Comparison of ENCODE assay signal across 7 cellular contexts in the genomic region with DNA sequence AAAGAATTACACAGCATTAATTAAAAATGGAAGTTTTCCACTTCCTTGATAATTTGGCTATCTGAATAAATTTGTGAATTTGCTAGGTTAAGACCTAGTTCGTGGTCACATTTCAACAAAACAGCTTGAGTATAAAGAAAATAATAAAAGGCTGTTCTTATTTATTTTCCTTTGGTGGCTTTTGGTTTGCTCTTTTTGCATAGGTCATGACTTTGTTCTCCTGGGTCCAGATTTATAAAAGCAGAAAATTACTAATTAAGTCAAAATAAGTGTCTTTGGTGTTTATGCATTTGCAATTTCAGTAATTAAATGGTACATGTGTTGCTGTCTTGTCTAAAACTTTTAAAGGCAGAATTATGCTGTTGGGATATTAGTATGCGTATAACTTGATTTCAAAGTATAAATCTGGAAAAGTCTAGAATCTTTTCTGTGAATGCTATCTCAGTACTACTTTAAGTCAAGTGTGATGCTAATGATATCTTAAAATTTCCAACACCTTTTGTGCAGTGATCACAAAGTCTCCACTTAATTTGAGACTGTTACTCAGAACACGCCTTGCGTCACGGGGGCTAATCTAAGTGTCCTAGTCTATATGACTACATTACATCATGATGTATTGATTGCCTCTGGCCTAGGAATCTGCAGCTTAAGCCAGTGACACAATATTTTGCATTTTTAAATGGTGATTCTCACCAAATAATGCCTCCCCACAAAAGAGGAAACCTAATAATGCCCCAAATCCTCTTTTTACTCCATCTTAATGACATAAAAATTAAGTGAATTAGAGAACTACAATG. TPM values are rescaled to one million over a fixed set of nuclear protein-coding genes. Genes with fewer than 3 reads are reported as not detected.
DNase-seq lines count a peak whose midpoint lies in the region; ATAC-seq, FAIRE-seq and TF ChIP-seq lines count a peak whose summit lies in the region.

No MANE protein-coding gene starts in this region.

- H3K4me2 ChIP-seq in endothelial cell of umbilical vein (ENCODE audit: insufficient read depth, low read length), result peak overlapping the region; percentile 87

- no peak for DNase-seq in H54 (ENCODE audit: insufficient read length, low spot score)
- DNase-seq in SJCRH30, result no peak
- no peak for DNase-seq in endothelial cell of umbilical vein (ENCODE audit: low read depth, low spot score)
- no peak for DNase-seq in DMS114 treated with DMSO at 0.1 percent for 48 hours (lab: John Stamatoyannopoulos, UW; ENCODE audit: unreplicated experiment)
- DNase-seq in glomerular visceral epithelial cell (ENCODE audit: extremely low spot score), result no peak

- POLR2A ChIA-PET in endothelial cell of umbilical vein (lab: Charles Lee), result no interaction called here

- TF ChIP-seq POLR2A in H54 (IDR thresholded peaks at IDR 0.05; ENCODE audit: low read depth, low read length) (no peak), endothelial cell of umbilical vein (IDR thresholded peaks at IDR 0.05; ENCODE audit: low read depth, low read length) (no peak)

- H3K36me3 ChIP-seq in SJCRH30 (peaks cover 58% of the 10 kb centered on the region), endothelial cell of umbilical vein (ENCODE audit: control insufficient read depth in 2 of 2, extremely low read depth in 1 of 2, insufficient read depth in 2 of 2, low read length in 2 of 2) (peaks cover 2 to 8% of the 10 kb centered on the region in 2 experiments), skeletal muscle tissue (ENCODE audit: control insufficient read depth in 3 of 3, insufficient read depth in 3 of 3, low read length in 3 of 3) (peaks cover 0 to 3% (median 0%) of the 10 kb centered on the region in 3 donors)

- H3K27ac ChIP-seq in SJCRH30, result peak overlapping the region; percentile 97
- H3K27ac ChIP-seq in endothelial cell of umbilical vein (ENCODE audit: insufficient read depth, low read depth, low read length), result peak overlapping the region; percentile 61
- H3K27ac ChIP-seq in skeletal muscle tissue (ENCODE audit: low read depth, low read length), result peak overlapping the region; percentile 99

- H3K79me2 ChIP-seq in endothelial cell of umbilical vein (ENCODE audit: control insufficient read depth, insufficient read depth, low read length), result peaks cover 70% of the 10 kb centered on the region

- H3K9me1 ChIP-seq in endothelial cell of umbilical vein (replicated peaks; ENCODE audit: control insufficient read depth, extremely low read depth, insufficient read depth, low read length), result no peaks in the 10 kb centered on the region

- dilution Hi-C loops in endothelial cell of umbilical vein (cut with MboI; ENCODE audit: extremely low pct_ligation_motif_present, low sequenced_read_pairs), result no loop called here

- FAIRE-seq in H54 (lab: Jason Lieb, UNC) (peak; percentile 60), endothelial cell of umbilical vein (lab: Jason Lieb, UNC) (no peak)

- H3K4me3 ChIP-seq in SJCRH30 (peak overlapping the region; percentile 97), endothelial cell of umbilical vein (replicated peaks in 1 of 3; ENCODE audit: insufficient read depth in 1 of 3, low read depth in 1 of 3, low read length in 3 of 3) (peak overlapping the region in 2 of 3 experiments; percentile 81 to 94), skeletal muscle tissue (ENCODE audit: low read length in 3 of 3) (peak overlapping the region in 2 of 3 donors; percentile 79 to 82)

- H4K20me1 ChIP-seq in endothelial cell of umbilical vein (replicated peaks; ENCODE audit: control insufficient read depth, extremely low read depth, insufficient read depth, low read length), result peaks cover 30% of the 10 kb centered on the region

- H3K9ac ChIP-seq in endothelial cell of umbilical vein (replicated peaks; ENCODE audit: extremely low read depth, insufficient read depth, low read length), result peak overlapping the region; percentile 96
- peak overlapping the region; percentile 25 to 90 (median 86) for H3K9ac ChIP-seq in skeletal muscle tissue (ENCODE audit: low read depth in 1 of 3, low read length in 3 of 3)

- H3K27me3 ChIP-seq in SJCRH30 (no peaks in the 10 kb centered on the region), endothelial cell of umbilical vein (ENCODE audit: control insufficient read depth in 2 of 2, insufficient read depth in 2 of 2, low read length in 2 of 2) (no peaks in the 10 kb centered on the region), skeletal muscle tissue (ENCODE audit: control insufficient read depth in 3 of 3, insufficient read depth in 3 of 3, low read length in 3 of 3) (no peaks in the 10 kb centered on the region)

- intact Hi-C loops in endothelial cell of umbilical vein (cut with micrococcal nuclease), result loop anchor here (2.0 to 10.0 kb wide), 2 partner anchors 87 to 1179 kb away; partner anchors contain the start of genes NELFCD and PMEPA1

- CTCF ChIA-PET in endothelial cell of umbilical vein (lab: Charles Lee), result no interaction called here

- H3K9me3 ChIP-seq in SJCRH30 (replicated peaks) (no peaks in the 10 kb centered on the region), endothelial cell of umbilical vein (replicated peaks; ENCODE audit: control insufficient read depth, insufficient read depth, low read length) (no peaks in the 10 kb centered on the region), skeletal muscle tissue (ENCODE audit: control insufficient read depth in 3 of 3, low read length in 3 of 3) (no peaks in the 10 kb centered on the region)

- peaks cover 23% of the 10 kb centered on the region for H3K4me1 ChIP-seq in SJCRH30
- H3K4me1 ChIP-seq in endothelial cell of umbilical vein (ENCODE audit: control insufficient read depth, extremely low read depth, insufficient read depth, low read length), result peaks cover 55% of the 10 kb centered on the region
- H3K4me1 ChIP-seq in skeletal muscle tissue (ENCODE audit: control insufficient read depth in 3 of 3, insufficient read depth in 3 of 3, low read length in 3 of 3), result peaks cover 45 to 52% (median 48%) of the 10 kb centered on the region in 3 donors

- no peak for ATAC-seq in HG03039 (IDR thresholded peaks at IDR 0.05; ENCODE audit: unreplicated experiment)

- no peak overlapping the region for H2AFZ ChIP-seq in endothelial cell of umbilical vein (ENCODE audit: low read depth, low read length)

- TSS peak; percentile 22 for BruUV-seq in endothelial cell of umbilical vein (replicated peaks; lab: Mats Ljungman, UMichigan)

- TF ChIP-seq CTCF in endothelial cell of umbilical vein (IDR thresholded peaks at IDR 0.05; ENCODE audit: extremely low read depth in 1 of 2, insufficient read depth in 1 of 2, low read depth in 1 of 2, low read length in 2 of 2), result no peak

TF ChIP-seq in endothelial cell of umbilical vein, 7 proteins besides CTCF, POLR2A, EP300 and RAD21:
- TF ChIP-seq GATA2 (IDR thresholded peaks at IDR 0.05; ENCODE audit: insufficient read depth, insufficient read length, low read depth, low read length) (no peak), FOS (IDR thresholded peaks at IDR 0.05; ENCODE audit: borderline replicate concordance, insufficient read depth, low read length) (no peak), JUN (IDR thresholded peaks at IDR 0.05; ENCODE audit: borderline replicate concordance, insufficient read depth, insufficient read length, low read depth) (no peak), EZH2 (IDR thresholded peaks at IDR 0.05; ENCODE audit: borderline replicate concordance, low read depth, low read length, severe bottlenecking) (no peak), POLR2AphosphoS5 (IDR thresholded peaks at IDR 0.05; ENCODE audit: insufficient read depth, low read depth, low read length) (no peak), MYC (IDR thresholded peaks at IDR 0.05; ENCODE audit: low read depth, low read length) (no peak)
- TF ChIP-seq, protein P1, sequence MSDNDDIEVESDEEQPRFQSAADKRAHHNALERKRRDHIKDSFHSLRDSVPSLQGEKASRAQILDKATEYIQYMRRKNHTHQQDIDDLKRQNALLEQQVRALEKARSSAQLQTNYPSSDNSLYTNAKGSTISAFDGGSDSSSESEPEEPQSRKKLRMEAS (IDR thresholded peaks at IDR 0.05; ENCODE audit: insufficient read depth, insufficient read length), result no peak
TF ChIP-seq in endothelial cell of umbilical vein: peak in this region for 0.

RNA-seq across cellular contexts. Expression of gene GNAS, which starts 41.0 kb away (rescaled TPM):
- total RNA-seq in SJCRH30 (2014; rRNA removed; shearing (Covaris generic)), result 2,094 and 2,122 TPM in 2 replicates
- 1,141 and 1,217 TPM in 2 replicates for total RNA-seq in endothelial cell of umbilical vein
- polyA plus RNA-seq in endothelial cell of umbilical vein, result 1,637 and 1,882 TPM in 2 replicates
- 1,809 and 2,057 TPM in 2 replicates for polyA plus RNA-seq in endothelial cell of umbilical vein (2011; cell fraction: cytosol; rRNA removed)
- 916 and 1,134 TPM in 2 replicates for polyA plus RNA-seq in endothelial cell of umbilical vein (2011; cell fraction: nucleus; rRNA removed)
- polyA plus RNA-seq in endothelial cell of umbilical vein (2012), result 1,303 and 1,505 TPM in 2 replicates
- polyA minus RNA-seq in endothelial cell of umbilical vein, result 1,608 and 1,668 TPM in 2 replicates
- polyA minus RNA-seq in endothelial cell of umbilical vein (2011; cell fraction: cytosol; rRNA and poly(A)+ RNA removed), result 619 TPM
- 333 and 358 TPM in 2 replicates for polyA minus RNA-seq in endothelial cell of umbilical vein (2011; cell fraction: nucleus; rRNA and poly(A)+ RNA removed)
- total RNA-seq in skeletal muscle tissue, result 820 TPM

RNA-seq across cellular contexts. Expression of gene GNAS-AS1, which starts 42.9 kb away (rescaled TPM):
- total RNA-seq in SJCRH30 (2014; rRNA removed; shearing (Covaris generic)), result not detected in 2 replicates
- total RNA-seq in endothelial cell of umbilical vein, result 0.58 and 0.74 TPM in 2 replicates
- polyA plus RNA-seq in endothelial cell of umbilical vein, result 0.11 TPM in 1 of 2 replicates, not detected in the other
- polyA plus RNA-seq in endothelial cell of umbilical vein (2011; cell fraction: cytosol; rRNA removed), result not detected in 2 replicates
- 0.11 and 0.25 TPM in 2 replicates for polyA plus RNA-seq in endothelial cell of umbilical vein (2011; cell fraction: nucleus; rRNA removed)
- polyA plus RNA-seq in endothelial cell of umbilical vein (2012), result not detected in 2 replicates
- polyA minus RNA-seq in endothelial cell of umbilical vein, result not detected in 2 replicates
- not detected for polyA minus RNA-seq in endothelial cell of umbilical vein (2011; cell fraction: cytosol; rRNA and poly(A)+ RNA removed)
- not detected in 2 replicates for polyA minus RNA-seq in endothelial cell of umbilical vein (2011; cell fraction: nucleus; rRNA and poly(A)+ RNA removed)
- 1.0 TPM for total RNA-seq in skeletal muscle tissue
